Comparison of ENCODE assay signal across 18 cellular contexts in genomic region chr3:139258276-139258675, GRCh38.
"Had no signal": no experiment of that assay in that cellular context is flagged by ENCODE, and none has a peak within 500 bp of the region (broad histone marks: within the 10 kb centered on the region; RNA-seq: fewer than 3 reads in every experiment).

No MANE protein-coding gene starts in this region.

- H3K36me3 Mint-ChIP-seq: mesothelial cell of epicardium, naive B cell had no signal

- DNase-seq: colonic mucosa; dermis blood vessel endothelial cell; dorsolateral prefrontal cortex; effector CD4-positive, alpha-beta T cell; effector memory CD4-positive, alpha-beta T cell; foreskin keratinocyte; heart right ventricle; hippocampal formation; left colon; left ventricle myocardium inferior; lower lobe of right lung; mesenchymal stem cell; mucosa of descending colon; naive B cell had no signal

- ATAC-seq: foreskin keratinocyte, gastroesophageal sphincter, left colon, left lobe of liver, lower lobe of right lung, mucosa of descending colon had no signal

- H3K9me3 Mint-ChIP-seq: mesothelial cell of epicardium had no signal

- H3K27me3 ChIP-seq: colonic mucosa, esophagus muscularis mucosa, gastroesophageal sphincter, heart right ventricle had no signal

- H3K9me3 ChIP-seq: colonic mucosa, esophagus muscularis mucosa, gastroesophageal sphincter, heart right ventricle, left ventricle myocardium inferior, lower lobe of right lung, mucosa of descending colon had no signal

- H3K4me1 ChIP-seq: colonic mucosa, foreskin keratinocyte, gastroesophageal sphincter, lower lobe of right lung had no signal

- H3K4me3 ChIP-seq: colonic mucosa, dorsolateral prefrontal cortex, esophagus muscularis mucosa, gastroesophageal sphincter, heart right ventricle, left ventricle myocardium inferior, lower lobe of right lung, mucosa of descending colon had no signal

- H3K4me1 Mint-ChIP-seq: mesothelial cell of epicardium, naive B cell had no signal

- H3K27ac Mint-ChIP-seq: mesothelial cell of epicardium, naive B cell had no signal

- H3K4me3 Mint-ChIP-seq: mesothelial cell of epicardium, naive B cell had no signal

- H3K36me3 ChIP-seq: colonic mucosa, esophagus muscularis mucosa, gastroesophageal sphincter, heart right ventricle, left ventricle myocardium inferior, lower lobe of right lung had no signal

- H3K27ac ChIP-seq: colonic mucosa, dorsolateral prefrontal cortex, esophagus muscularis mucosa, foreskin keratinocyte, gastroesophageal sphincter, heart right ventricle, left ventricle myocardium inferior, lower lobe of right lung had no signal
